8 cellular contexts compared by ENCODE assay signal in the genomic region with DNA sequence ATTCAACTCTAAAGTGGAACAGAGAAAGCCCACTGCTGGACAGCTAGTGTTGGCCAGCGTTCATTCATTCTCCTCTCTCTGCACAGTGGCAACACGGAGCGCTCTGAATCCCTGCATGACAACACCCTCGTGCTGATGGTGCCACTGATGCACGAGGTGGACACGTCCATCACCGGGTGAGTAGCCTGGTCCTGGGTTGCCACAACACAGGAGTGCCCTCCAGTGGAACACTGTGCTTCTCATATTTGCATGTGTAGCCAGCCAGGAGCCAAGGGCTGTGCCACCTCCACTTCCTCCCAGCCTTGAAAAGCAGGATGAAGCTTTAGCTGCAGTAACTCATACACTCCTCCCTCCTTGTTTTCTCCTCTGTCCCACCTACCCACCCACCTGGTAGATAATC.
DNase-seq lines count a peak whose midpoint lies in the region; ATAC-seq and TF ChIP-seq lines count a peak whose summit lies in the region.

No MANE protein-coding gene starts in this region.

- peak; percentile 23; the same call in 1 of the 3 replicates for TF ChIP-seq CTCF in GM12872 (IDR thresholded peaks at IDR 0.05; ENCODE audit: insufficient read depth, low read depth, low read length)
- peak; percentile 59 for TF ChIP-seq CTCF in Panc1 (IDR thresholded peaks at IDR 0.05)

- H3K27ac Mint-ChIP-seq in activated T-helper 17 cell treated with anti-CD3 and anti-CD28 coated beads, Interleukin-2, amount 50 U/mL, for 72 hours, result no peak overlapping the region

- DNase-seq in Panc1 (ENCODE audit: low read depth, low spot score) (no peak), fibroblast of gingiva (ENCODE audit: low read depth) (peak; percentile 18), pulmonary artery endothelial cell (ENCODE audit: low read depth, low spot score) (peak; percentile 8)

- no peaks in the 10 kb centered on the region for H3K4me1 Mint-ChIP-seq in activated T-helper 17 cell treated with anti-CD3 and anti-CD28 coated beads, Interleukin-2, amount 50 U/mL, for 72 hours

- no peak overlapping the region for H3K4me3 Mint-ChIP-seq in activated T-helper 17 cell treated with anti-CD3 and anti-CD28 coated beads, Interleukin-2, amount 50 U/mL, for 72 hours

- H3K4me1 ChIP-seq in Panc1 (ENCODE audit: control insufficient read depth, insufficient read depth, low read length), result no peaks in the 10 kb centered on the region

- no peaks in the 10 kb centered on the region for H3K9me3 Mint-ChIP-seq in activated T-helper 17 cell treated with anti-CD3 and anti-CD28 coated beads, Interleukin-2, amount 50 U/mL, for 72 hours

- in situ Hi-C loops in Panc1 (cut with HindIII; ENCODE audit: low pct_unique_long_range_greater_than_20kb, low sequenced_read_pairs), result no loop called here

- BruUV-seq in Panc1 (replicated peaks; lab: Mats Ljungman, UMichigan), result no TSS peak

- no peak overlapping the region for H3K27ac ChIP-seq in Panc1 (ENCODE audit: low read length)

- H3K36me3 ChIP-seq in Panc1 (ENCODE audit: control insufficient read depth, insufficient read depth, low read length), result no peaks in the 10 kb centered on the region

- CTCF ChIA-PET in Panc1 (lab: Charles Lee), result no interaction called here

- peaks cover 13% of the 10 kb centered on the region for H3K27me3 Mint-ChIP-seq in activated T-helper 17 cell treated with anti-CD3 and anti-CD28 coated beads, Interleukin-2, amount 50 U/mL, for 72 hours

- POLR2A ChIA-PET in Panc1 (lab: Charles Lee), result no interaction called here

- H3K27me3 ChIP-seq in Panc1 (ENCODE audit: control insufficient read depth, insufficient read depth, low read length), result no peaks in the 10 kb centered on the region; the same call in 1 of the 2 replicates

- H3K36me3 Mint-ChIP-seq in activated T-helper 17 cell treated with anti-CD3 and anti-CD28 coated beads, Interleukin-2, amount 50 U/mL, for 72 hours (ENCODE audit: low read depth), result no peaks in the 10 kb centered on the region

- intact Hi-C loops in Panc1 (cut with micrococcal nuclease; ENCODE audit: unreplicated experiment), result loop anchor here (5.0 kb wide), 1 partner anchor 284 kb away; no protein-coding TSS in a partner anchor

- no peaks in the 10 kb centered on the region for H3K9me3 ChIP-seq in Panc1 (ENCODE audit: control insufficient read depth, insufficient read depth, low read depth, low read length)

- no peak overlapping the region for H3K4me3 ChIP-seq in Panc1 (ENCODE audit: low read depth in 2 of 2, low read length in 2 of 2)

- ATAC-seq in Panc1, result peak; percentile 80
- no peak for ATAC-seq in HG02973 (IDR thresholded peaks at IDR 0.05; ENCODE audit: unreplicated experiment)
- no peak for ATAC-seq in HG03280 (IDR thresholded peaks at IDR 0.05; ENCODE audit: unreplicated experiment)
- no peak for ATAC-seq in activated T-helper 17 cell treated with anti-CD3 and anti-CD28 coated beads, Interleukin-2, amount 50 U/mL, for 72 hours (replicated peaks)
- no peak for ATAC-seq in GM21390 (IDR thresholded peaks at IDR 0.05; ENCODE audit: unreplicated experiment)
